16 cellular contexts compared by ENCODE assay signal in genomic region chr7:2928256-2928612, GRCh38.
"Had no signal": no experiment of that assay in that cellular context is flagged by ENCODE, and none has a peak within 500 bp of the region (broad histone marks: within the 10 kb centered on the region; RNA-seq: fewer than 3 reads in every experiment).

No MANE protein-coding gene starts in this region.

- H3K27ac ChIP-seq: adrenal gland, esophagus squamous epithelium, neutrophil, skin epidermis had no signal

- H3K4me1 ChIP-seq: adrenal gland, esophagus squamous epithelium had no signal

- H3K9me3 Mint-ChIP-seq: activated T-helper 1 cell treated with anti-CD3 and anti-CD28 coated beads, Interleukin-12 subunit alpha, Interleukin-12 subunit beta, Interleukin-2, Interleukin-4 antibody, amounts not matched to agents 30 ng/mL and 10 ng/mL and 1 ng/mL, durations not matched to agents 14 hours and 24 hours and 36 hours; naive thymus-derived CD8-positive, alpha-beta T cell; T-cell had no signal

- H3K4me1 Mint-ChIP-seq: T-cell had no signal

- H3K9ac ChIP-seq: SK-N-SH had no signal

- ATAC-seq: naive thymus-derived CD8-positive, alpha-beta T cell; stimulated activated naive CD8-positive, alpha-beta T cell treated with anti-CD3 and anti-CD28 coated beads, Interleukin-15, Interleukin-2, amounts not matched to agents 100 U/mL and 50 U/mL, for 24 hours; T-cell had no signal

- H3K27me3 ChIP-seq: neutrophil had no signal

- H3K4me2 ChIP-seq: SK-N-SH had no signal

- H3K4me3 Mint-ChIP-seq: activated T-helper 1 cell treated with anti-CD3 and anti-CD28 coated beads, Interleukin-12 subunit alpha, Interleukin-12 subunit beta, Interleukin-2, Interleukin-4 antibody, amounts not matched to agents 30 ng/mL and 10 ng/mL and 1 ng/mL, durations not matched to agents 14 hours and 24 hours and 36 hours; naive thymus-derived CD8-positive, alpha-beta T cell; T-cell had no signal

- H3K27me3 Mint-ChIP-seq: naive thymus-derived CD8-positive, alpha-beta T cell; T-cell had no signal

- DNase-seq: activated CD4-positive, CD25-positive, alpha-beta regulatory T cell treated with anti-CD3 and anti-CD28 coated beads, Interleukin-2, amount 50 U/mL, for 72 hours; activated naive CD4-positive, alpha-beta T cell treated with Interleukin-2 at 50 U/mL for 16 hours; esophagus squamous epithelium; hypothalamus; stimulated activated CD4-positive, alpha-beta T cell treated with anti-CD3 and anti-CD28 coated beads, Interleukin-4, amount 100 ng/mL, for 4 hours; stimulated activated CD8-positive, alpha-beta memory T cell treated with anti-CD3 and anti-CD28 coated beads, Interleukin-4, amount 100 ng/mL, for 48 hours; stimulated activated naive CD8-positive, alpha-beta T cell treated with anti-CD3 and anti-CD28 coated beads, Interleukin-15, Interleukin-2, amounts not matched to agents 100 U/mL and 50 U/mL, for 24 hours; T-cell; T1000; trophoblast cell had no signal

- H3K9me3 ChIP-seq: adrenal gland, esophagus squamous epithelium, neutrophil, SK-N-SH had no signal

- H3K4me3 ChIP-seq: adrenal gland, esophagus squamous epithelium, skin epidermis had no signal

- H3K36me3 ChIP-seq: adrenal gland, esophagus squamous epithelium, neutrophil had no signal

- H3K27ac Mint-ChIP-seq: activated T-helper 1 cell treated with anti-CD3 and anti-CD28 coated beads, Interleukin-12 subunit alpha, Interleukin-12 subunit beta, Interleukin-2, Interleukin-4 antibody, amounts not matched to agents 30 ng/mL and 10 ng/mL and 1 ng/mL, durations not matched to agents 14 hours and 24 hours and 36 hours; T-cell had no signal
